In genomic region chr5:174526177-174526576, GRCh38 we compare ENCODE assay signal across 23 cellular contexts.
DNase-seq lines count a peak whose midpoint lies in the region; ATAC-seq, FAIRE-seq and TF ChIP-seq lines count a peak whose summit lies in the region.
"Had no signal": no experiment of that assay in that cellular context is flagged by ENCODE, and none has a peak within 500 bp of the region (broad histone marks: within the 10 kb centered on the region; RNA-seq: fewer than 3 reads in every experiment).

No MANE protein-coding gene starts in this region.

- H3K14ac ChIP-seq in IMR-90 (replicated peaks; ENCODE audit: low read depth, low read length): no peak overlapping the region
- no peak overlapping the region for H3K14ac ChIP-seq in H1 (ENCODE audit: insufficient read length)

- POLR2A ChIA-PET in IMR-90 (lab: Charles Lee; ENCODE audit: unreplicated experiment) (no interaction called here), H1 (lab: Charles Lee; ENCODE audit: partially characterized antibody) (no interaction called here)

- no peak overlapping the region for H3K4me3 ChIP-seq in IMR-90 (ENCODE audit: insufficient read depth, low read depth, low read length)
- H3K4me3 ChIP-seq in H1 (ENCODE audit: extremely low read depth in 1 of 4, insufficient read depth in 2 of 4, low read depth in 3 of 4, low read length in 4 of 4): no peak overlapping the region
- no peak overlapping the region for H3K4me3 ChIP-seq in smooth muscle cell
- H3K4me3 ChIP-seq: BLaER1, GM23338, HAP-1 had no signal

- peaks cover 4% of the 10 kb centered on the region; the same call in 1 of the 2 replicates for H3K9me1 ChIP-seq in IMR-90 (ENCODE audit: insufficient read depth, low read length)

- FAIRE-seq in H1 (lab: Jason Lieb, UNC): no peak
- FAIRE-seq: A204.1, D721Med, GM12891, GM18507, H54 had no signal

- peaks cover 9% of the 10 kb centered on the region for H3F3A ChIP-seq in smooth muscle cell (ENCODE audit: low read depth)

- BruUV-seq in IMR-90 (replicated peaks; lab: Mats Ljungman, UMichigan): no TSS peak

- H2BK15ac ChIP-seq in IMR-90 (ENCODE audit: low read depth, low read length): no peak overlapping the region
- 0 out of 2 replicates have a peak overlapping the region, but pooled peaks have one; percentile 65 for H2BK15ac ChIP-seq in H1 (ENCODE audit: low read length)

- dilution Hi-C loops in IMR-90 (cut with HindIII; ENCODE audit: low sequenced_read_pairs, unreplicated experiment): no loop called here

- no peak for TF ChIP-seq EP300 in H1 (IDR thresholded peaks at IDR 0.05; ENCODE audit: borderline replicate concordance in 1 of 2, low read depth in 2 of 2, low read length in 2 of 2)

- no peaks in the 10 kb centered on the region for H3K79me2 ChIP-seq in H1 (ENCODE audit: control insufficient read depth in 1 of 2, insufficient read depth in 2 of 2, low read length in 2 of 2)
- no peaks in the 10 kb centered on the region for H3K79me2 ChIP-seq in smooth muscle cell (ENCODE audit: low read depth)

- H3K4me2 ChIP-seq in IMR-90 (ENCODE audit: low read depth, low read length): no peak overlapping the region
- H3K4me2 ChIP-seq in H1 (ENCODE audit: insufficient read depth in 1 of 2, low read depth in 2 of 2, low read length in 2 of 2): no peak overlapping the region
- H3K4me2 ChIP-seq in smooth muscle cell: no peak overlapping the region
- H3K4me2 ChIP-seq: BLaER1, GM23338 had no signal

- intact Hi-C loops in IMR-90 (cut with micrococcal nuclease) (no loop called here), posterior cingulate gyrus (cut with DNase I) (no loop called here)

- H3K18ac ChIP-seq in IMR-90 (ENCODE audit: low read depth, low read length): no peak overlapping the region
- H3K18ac ChIP-seq in H1 (ENCODE audit: extremely low read depth, low read length): no peak overlapping the region

- H3K27me3 ChIP-seq in IMR-90 (ENCODE audit: control insufficient read depth, insufficient read depth, low read length): no peaks in the 10 kb centered on the region
- H3K27me3 ChIP-seq in H1 (replicated peaks in 1 of 4; ENCODE audit: control insufficient read depth in 3 of 4, extremely low read depth in 1 of 4, insufficient read depth in 3 of 4, low read length in 3 of 4): peaks cover 2 to 5% (median 3%) of the 10 kb centered on the region in 4 experiments; a peak in 6 of 7 replicates
- no peaks in the 10 kb centered on the region for H3K27me3 ChIP-seq in smooth muscle cell (ENCODE audit: low read depth)
- H3K27me3 ChIP-seq: BLaER1 had no signal

- whole genome bisulfite sequencing in IMR-90 (ENCODE audit: extremely low coverage in 2 of 2, insufficient read length in 1 of 2), 2 experiments: 71% methylated on average over 1 of the region's 4 CpGs; no CpG with 5 or more reads in 1 of the 2 experiments
- 81% methylated on average over 4 of the region's 4 CpGs; no CpG with 5 or more reads in 1 of the 2 experiments for WGBS in H1 (ENCODE audit: extremely low coverage in 1 of 2, insufficient coverage in 1 of 2, insufficient read length in 1 of 2, insufficient replicate concordance in 2 of 2, low coverage in 1 of 2, low lambda C conversion rate in 2 of 2, missing lambda C conversion rate in 1 of 2), 2 experiments
- 71% methylated on average over 4 of the region's 4 CpGs for WGBS in smooth muscle cell (ENCODE audit: low lambda C conversion rate)

- H2BK120ac ChIP-seq in IMR-90 (ENCODE audit: low read depth, low read length) (peak overlapping the region; percentile 52), H1 (replicated peaks; ENCODE audit: low read depth, low read length) (no peak overlapping the region)

- H4K5ac ChIP-seq in IMR-90 (ENCODE audit: low read depth, low read length): no peak overlapping the region; the same call in 1 of the 2 replicates
- no peak overlapping the region for H4K5ac ChIP-seq in H1 (ENCODE audit: insufficient read length, low read depth, low read length)

- no peak overlapping the region for H3K23ac ChIP-seq in IMR-90 (ENCODE audit: low read depth, low read length)
- no peak overlapping the region for H3K23ac ChIP-seq in H1 (ENCODE audit: insufficient read length)

- H3K79me1 ChIP-seq in IMR-90 (ENCODE audit: low read depth in 1 of 2, low read length in 2 of 2) (no peaks in the 10 kb centered on the region), H1 (ENCODE audit: low read depth, low read length) (no peaks in the 10 kb centered on the region)

- H2BK20ac ChIP-seq in IMR-90 (ENCODE audit: low read depth, low read length) (peak overlapping the region; percentile 33), H1 (ENCODE audit: low read length) (no peak overlapping the region)

- H3K4me1 ChIP-seq in IMR-90 (ENCODE audit: control insufficient read depth, insufficient read depth, low read length): peaks cover 10% of the 10 kb centered on the region
- no peaks in the 10 kb centered on the region; a peak in 1 of 7 replicates for H3K4me1 ChIP-seq in H1 (replicated peaks in 1 of 4; ENCODE audit: control insufficient read depth in 3 of 4, insufficient read depth in 4 of 4, low read length in 3 of 4)
- H3K4me1 ChIP-seq in smooth muscle cell (ENCODE audit: low read depth): no peaks in the 10 kb centered on the region
- H3K4me1 ChIP-seq: BLaER1, HAP-1 had no signal

- no peaks in the 10 kb centered on the region for H3K36me3 ChIP-seq in IMR-90 (ENCODE audit: control insufficient read depth, insufficient read depth, low read length)
- H3K36me3 ChIP-seq in H1 (ENCODE audit: control insufficient read depth in 2 of 4, insufficient read depth in 4 of 4, low read length in 3 of 4): no peaks in the 10 kb centered on the region
- H3K36me3 ChIP-seq in smooth muscle cell (ENCODE audit: low read depth): no peaks in the 10 kb centered on the region
- H3K36me3 ChIP-seq: BLaER1, HAP-1 had no signal

- H4K8ac ChIP-seq in IMR-90 (ENCODE audit: low read depth in 2 of 2, low read length in 2 of 2) (no peak overlapping the region), H1 (ENCODE audit: extremely low read depth, insufficient read depth, low read length) (no peak overlapping the region)

- no peak overlapping the region for H2AK9ac ChIP-seq in IMR-90 (replicated peaks; ENCODE audit: low read depth, low read length, poor library complexity)

- H3K4ac ChIP-seq in IMR-90 (ENCODE audit: low read depth, low read length) (peak overlapping the region; percentile 56; the same call in 1 of the 2 replicates), H1 (replicated peaks; ENCODE audit: insufficient read length, low read depth, low read length) (no peak overlapping the region)

- no peak for TF ChIP-seq RAD21 in IMR-90 (IDR thresholded peaks at IDR 0.05; ENCODE audit: low read length)
- TF ChIP-seq RAD21 in H1 (IDR thresholded peaks at IDR 0.05 in 1 of 2, conservative IDR thresholded peaks at IDR 0.05 in 1 of 2; ENCODE audit: low read depth in 2 of 2, low read length in 2 of 2): no peak

- no peak overlapping the region for H3K9ac ChIP-seq in IMR-90 (ENCODE audit: low read depth, low read length)
- H3K9ac ChIP-seq in H1 (replicated peaks in 1 of 4; ENCODE audit: extremely low read depth in 1 of 4, low read depth in 3 of 4, low read length in 3 of 4): no peak overlapping the region
- H3K9ac ChIP-seq in smooth muscle cell (ENCODE audit: low read depth): no peak overlapping the region
- H3K9ac ChIP-seq: BLaER1 had no signal

- DNase-seq in IMR-90 (no peak), RPMI8226 (peak; percentile 58), H1 (ENCODE audit: low read depth in 1 of 2, low spot score in 2 of 2) (no peak), smooth muscle cell (lab: John Stamatoyannopoulos, UW; ENCODE audit: unreplicated experiment) (no peak), posterior cingulate gyrus (no peak), NCI-H524 treated with DMSO at 0.1 percent for 48 hours (lab: John Stamatoyannopoulos, UW) (no peak), anterior cingulate cortex (lab: John Stamatoyannopoulos, UW) (no peak)
- DNase-seq: CD4-positive, alpha-beta T cell; CD8-positive, alpha-beta memory T cell; DMS 273 treated with DMSO at 0.1 percent for 48 hours; DMS79; EL; GDM1; HFFc6 had no signal

- TF ChIP-seq CTCF in IMR-90 (conservative IDR thresholded peaks at IDR 0.05; ENCODE audit: low read depth, low read length): no peak
- TF ChIP-seq CTCF in H1 (IDR thresholded peaks at IDR 0.05; ENCODE audit: control extremely low read depth in 1 of 3, insufficient read depth in 1 of 3, low read depth in 1 of 3, low read length in 3 of 3): no peak
- TF ChIP-seq CTCF in smooth muscle cell (IDR thresholded peaks at IDR 0.05; ENCODE audit: borderline replicate concordance, insufficient read depth, poor library complexity, severe bottlenecking): no peak

- in situ Hi-C loops in IMR-90 (cut with MboI; ENCODE audit: low sequenced_read_pairs): no loop called here

- no peak overlapping the region for H2BK5ac ChIP-seq in IMR-90 (ENCODE audit: low read depth, low read length, poor library complexity, severe bottlenecking)
- no peak overlapping the region for H2BK5ac ChIP-seq in H1 (ENCODE audit: low read depth, low read length)

- no peak overlapping the region for H3K56ac ChIP-seq in IMR-90 (ENCODE audit: extremely low read depth, insufficient read depth, low read length)
- H3K56ac ChIP-seq in H1 (replicated peaks; ENCODE audit: insufficient read length, low read depth, low read length): no peak overlapping the region

- H4K91ac ChIP-seq in IMR-90 (ENCODE audit: insufficient read depth, low read depth, low read length) (peak overlapping the region; percentile 26; the same call in 1 of the 2 replicates), H1 (replicated peaks; ENCODE audit: insufficient read length, low read length) (no peak overlapping the region)

- no peak overlapping the region for H2AFZ ChIP-seq in IMR-90 (replicated peaks; ENCODE audit: low read length, poor library complexity)
- no peak overlapping the region for H2AFZ ChIP-seq in H1 (ENCODE audit: low read length)
- peak overlapping the region; percentile 37 for H2AFZ ChIP-seq in smooth muscle cell (ENCODE audit: low read depth)
- H2AFZ ChIP-seq: GM23338 had no signal

- H4K20me1 ChIP-seq in IMR-90 (ENCODE audit: insufficient read depth, low read length) (no peaks in the 10 kb centered on the region), H1 (replicated peaks in 1 of 2; ENCODE audit: control insufficient read depth in 1 of 2, insufficient read depth in 2 of 2, low read length in 2 of 2) (no peaks in the 10 kb centered on the region), smooth muscle cell (ENCODE audit: low read depth) (no peaks in the 10 kb centered on the region)
- H4K20me1 ChIP-seq: BLaER1 had no signal

- no peak overlapping the region for H3K27ac ChIP-seq in IMR-90 (ENCODE audit: insufficient read depth, low read length)
- H3K27ac ChIP-seq in H1 (ENCODE audit: low read depth, low read length): no peak overlapping the region
- H3K27ac ChIP-seq in smooth muscle cell (ENCODE audit: low read depth): no peak overlapping the region
- H3K27ac ChIP-seq: 22Rv1, BLaER1 had no signal

- CTCF ChIA-PET in IMR-90 (lab: Yijun Ruan, JAX): interaction anchor here (0.6 kb wide), 1 partner anchor 86 kb away, joined by 3 read pairs; no protein-coding TSS in a partner anchor
- CTCF ChIA-PET in H1 (lab: Charles Lee; ENCODE audit: partially characterized antibody): interaction anchor here (1.1 to 2.3 kb wide), 2 partner anchors 55 to 109 kb away, joined by 3 to 7 read pairs; no protein-coding TSS in a partner anchor

- no peak overlapping the region for H2AK5ac ChIP-seq in IMR-90 (ENCODE audit: low read depth, low read length)
- no peak overlapping the region for H2AK5ac ChIP-seq in H1 (ENCODE audit: low read depth, low read length)

- no peak for TF ChIP-seq POLR2A in IMR-90 (IDR thresholded peaks at IDR 0.05; ENCODE audit: low read depth, low read length)
- no peak for TF ChIP-seq POLR2A in H1 (IDR thresholded peaks at IDR 0.05; ENCODE audit: control extremely low read depth in 1 of 2, low read depth in 2 of 2, low read length in 2 of 2)

- no peak for ATAC-seq in IMR-90 (ENCODE audit: low read depth)
- ATAC-seq: GM23338 had no signal

- H3K9me3 ChIP-seq in IMR-90 (ENCODE audit: control insufficient read depth, insufficient read depth, low read length) (no peaks in the 10 kb centered on the region), H1 (ENCODE audit: insufficient read depth in 2 of 2, low read depth in 1 of 2, low read length in 1 of 2) (no peaks in the 10 kb centered on the region), smooth muscle cell (replicated peaks; ENCODE audit: low read depth) (no peaks in the 10 kb centered on the region)
- H3K9me3 ChIP-seq: BLaER1, HAP-1 had no signal

- no peak overlapping the region for H2BK12ac ChIP-seq in H1 (ENCODE audit: low read depth, low read length)

- H3K23me2 ChIP-seq in H1 (ENCODE audit: low read depth, low read length): peaks cover 3% of the 10 kb centered on the region; the same call in 1 of the 2 replicates
